In the genomic region with DNA sequence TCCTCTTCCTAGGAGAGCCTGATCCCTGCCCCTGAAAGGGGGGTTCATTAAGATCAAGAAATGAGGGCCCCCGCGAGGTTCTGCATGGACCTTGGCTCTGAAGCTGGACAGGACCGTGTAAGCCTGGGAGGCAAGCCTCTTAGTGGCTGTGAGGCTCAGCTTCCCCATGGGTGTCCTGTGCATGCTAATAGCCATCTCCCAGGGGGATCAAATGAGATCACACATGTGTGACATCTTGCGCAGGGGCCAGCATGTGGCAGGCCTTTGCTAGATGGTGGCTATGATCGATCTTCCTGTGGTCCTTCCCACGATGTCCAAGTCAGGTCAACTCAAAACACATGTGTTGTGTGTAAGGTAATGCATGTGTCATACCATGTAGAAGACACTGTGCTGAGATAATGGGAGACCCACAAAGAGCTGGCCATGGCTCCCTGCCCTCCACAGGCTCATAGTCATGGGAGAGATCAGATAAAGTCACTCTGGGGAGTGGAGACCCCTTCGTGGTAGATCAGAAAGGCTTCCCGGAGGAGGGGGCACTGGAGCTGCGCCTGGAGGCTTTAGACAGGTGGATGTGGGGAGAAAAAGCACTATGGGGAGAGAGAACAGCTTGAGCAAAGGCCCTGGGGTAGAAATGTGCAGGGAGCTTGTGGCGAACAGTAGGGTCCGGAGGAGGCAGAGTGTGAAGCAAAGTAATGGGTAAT, we compare ENCODE assay signal across 17 cellular contexts. TPM values are rescaled to one million over a fixed set of nuclear protein-coding genes. Genes with fewer than 3 reads are reported as not detected.
DNase-seq lines count a peak whose midpoint lies in the region; ATAC-seq and TF ChIP-seq lines count a peak whose summit lies in the region.
"Had no signal": no experiment of that assay in that cellular context is flagged by ENCODE, and none has a peak within 500 bp of the region (broad histone marks: within the 10 kb centered on the region; RNA-seq: fewer than 3 reads in every experiment).

No MANE protein-coding gene starts in this region.

- peaks cover 92% of the 10 kb centered on the region for H3K4me1 Mint-ChIP-seq in CD4-positive, alpha-beta T cell (ENCODE audit: low read depth)
- peaks cover 87% of the 10 kb centered on the region for H3K4me1 Mint-ChIP-seq in activated T-cell treated with anti-CD3 and anti-CD28 coated beads, Interleukin-2, amount 50 U/mL, for 72 hours (ENCODE audit: low read depth)
- H3K4me1 Mint-ChIP-seq in naive thymus-derived CD8-positive, alpha-beta T cell = peaks cover 51 to 86% (median 83%) of the 10 kb centered on the region in 4 donors

- peak overlapping the region; percentile 95 for H3K4me3 Mint-ChIP-seq in CD4-positive, alpha-beta T cell
- H3K4me3 Mint-ChIP-seq in activated T-cell treated with anti-CD3 and anti-CD28 coated beads, Interleukin-2, amount 50 U/mL, for 72 hours = peak overlapping the region; percentile 73 to 98
- H3K4me3 Mint-ChIP-seq in naive thymus-derived CD8-positive, alpha-beta T cell = peak overlapping the region; percentile 80 to 99 (median 98)

- POLR2A ChIA-PET in CD4-positive, alpha-beta T cell (lab: Charles Lee) = interaction anchor here (0.6 to 10.5 kb wide), 8 partner anchors 10 to 656 kb away, joined by 3 to 281 read pairs (median 24); no protein-coding TSS in a partner anchor
- POLR2A ChIA-PET in HEK293 (lab: Yijun Ruan, JAX) = no interaction called here
- POLR2A ChIA-PET in naive thymus-derived CD8-positive, alpha-beta T cell (lab: Charles Lee) = interaction anchor here (0.8 to 27.3 kb wide), 10 partner anchors 9 to 246 kb away, joined by 3 to 1090 read pairs (median 5); a partner anchor contains a TSS

- H3K27me3 ChIP-seq in CD4-positive, alpha-beta T cell (ENCODE audit: control insufficient read depth, insufficient read depth, low read length) = no peaks in the 10 kb centered on the region

- no peak overlapping the region for H3K4me3 ChIP-seq in HEK293 (ENCODE audit: low read depth, low read length)

- CTCF ChIA-PET in CD4-positive, alpha-beta T cell (lab: Charles Lee) = interaction anchor here (4.1 to 9.8 kb wide), 3 partner anchors 11 to 41 kb away, joined by 27 to 139 read pairs (median 89); no protein-coding TSS in a partner anchor
- CTCF ChIA-PET in HEK293 (lab: Yijun Ruan, JAX) = interaction anchor here (7.8 kb wide), 1 partner anchor 20 kb away, joined by 68 read pairs; no protein-coding TSS in a partner anchor

- no peaks in the 10 kb centered on the region for H3K9me3 ChIP-seq in CD4-positive, alpha-beta T cell (ENCODE audit: control insufficient read depth, low read length)
- H3K9me3 ChIP-seq in HEK293 (ENCODE audit: control insufficient read depth, insufficient read depth, low read depth, low read length) = no peaks in the 10 kb centered on the region

- H3K36me3 Mint-ChIP-seq in CD4-positive, alpha-beta T cell (ENCODE audit: low read depth) = peaks cover 87% of the 10 kb centered on the region
- peaks cover 33 to 60% of the 10 kb centered on the region in 2 donors for H3K36me3 Mint-ChIP-seq in activated T-cell treated with anti-CD3 and anti-CD28 coated beads, Interleukin-2, amount 50 U/mL, for 72 hours (ENCODE audit: insufficient read depth in 2 of 2)
- peaks cover 9 to 55% (median 32%) of the 10 kb centered on the region in 3 donors for H3K36me3 Mint-ChIP-seq in naive thymus-derived CD8-positive, alpha-beta T cell

- intact Hi-C loops in CD4-positive, alpha-beta T cell (cut with DNase I, micrococcal nuclease) = no loop called here

- H3K9me3 Mint-ChIP-seq in CD4-positive, alpha-beta T cell = no peaks in the 10 kb centered on the region
- no peaks in the 10 kb centered on the region for H3K9me3 Mint-ChIP-seq in activated T-cell treated with anti-CD3 and anti-CD28 coated beads, Interleukin-2, amount 50 U/mL, for 72 hours
- H3K9me3 Mint-ChIP-seq in naive thymus-derived CD8-positive, alpha-beta T cell = no peaks in the 10 kb centered on the region

- ATAC-seq in CD4-positive, alpha-beta T cell (ENCODE audit: poor library complexity) = no peak
- ATAC-seq in activated T-cell treated with anti-CD3 and anti-CD28 coated beads, Interleukin-2, amount 50 U/mL, for 72 hours (replicated peaks in 1 of 2) = no peak
- no peak for ATAC-seq in naive thymus-derived CD8-positive, alpha-beta T cell
- ATAC-seq in HG03025 (IDR thresholded peaks at IDR 0.05; ENCODE audit: low FRiP score, unreplicated experiment) (no peak), GM21619 (IDR thresholded peaks at IDR 0.05; ENCODE audit: unreplicated experiment) (no peak)
- ATAC-seq: right cardiac atrium had no signal

- H3K27ac ChIP-seq in CD4-positive, alpha-beta T cell (ENCODE audit: low read depth, low read length) = peak overlapping the region; percentile 96
- H3K27ac ChIP-seq in HEK293 (ENCODE audit: extremely low read depth, low read depth, low read length) = no peak overlapping the region

- DNase-seq in CD4-positive, alpha-beta T cell = no peak
- DNase-seq in activated T-cell treated with anti-CD3 and anti-CD28 coated beads, Interleukin-2, amount 50 U/mL, for 72 hours = no peak
- DNase-seq in naive thymus-derived CD8-positive, alpha-beta T cell = no peak
- DNase-seq in central memory CD4-positive, alpha-beta T cell = no peak
- DNase-seq in SKM-1 (lab: John Stamatoyannopoulos, UW; ENCODE audit: unreplicated experiment) = no peak
- DNase-seq: C1 segment of cervical spinal cord; effector CD8-positive, alpha-beta T cell; NCI-H1092 treated with DMSO at 0.1 percent for 48 hours had no signal

- peak overlapping the region; percentile 97 for H3K27ac Mint-ChIP-seq in CD4-positive, alpha-beta T cell
- H3K27ac Mint-ChIP-seq in activated T-cell treated with anti-CD3 and anti-CD28 coated beads, Interleukin-2, amount 50 U/mL, for 72 hours = peak overlapping the region; percentile 83
- H3K27ac Mint-ChIP-seq in naive thymus-derived CD8-positive, alpha-beta T cell = peak overlapping the region; percentile 86 to 100 (median 98)

- no peaks in the 10 kb centered on the region for H3K4me1 ChIP-seq in HEK293 (ENCODE audit: control insufficient read depth, insufficient read depth, low read length)

- no peaks in the 10 kb centered on the region for H3K27me3 Mint-ChIP-seq in CD4-positive, alpha-beta T cell
- H3K27me3 Mint-ChIP-seq in activated T-cell treated with anti-CD3 and anti-CD28 coated beads, Interleukin-2, amount 50 U/mL, for 72 hours (ENCODE audit: low read depth) = no peaks in the 10 kb centered on the region
- H3K27me3 Mint-ChIP-seq in naive thymus-derived CD8-positive, alpha-beta T cell = no peaks in the 10 kb centered on the region

- TF ChIP-seq CTCF in CD4-positive, alpha-beta T cell (IDR thresholded peaks at IDR 0.05) = no peak
- no peak for TF ChIP-seq CTCF in HEK293 (tag by site-specific recombination; IDR thresholded peaks at IDR 0.05)

- H3K36me3 ChIP-seq in HEK293 (ENCODE audit: control insufficient read depth in 2 of 2, insufficient read depth in 1 of 2, low read length in 2 of 2) = no peaks in the 10 kb centered on the region

TF ChIP-seq in HEK293, 187 proteins besides CTCF, POLR2A, EP300 and RAD21:
- TF ChIP-seq ZNF623 (tag by site-specific recombination; IDR thresholded peaks at IDR 0.05) (peak; percentile 98), GLIS1 (tag by site-specific recombination; IDR thresholded peaks at IDR 0.05) (peak; percentile 15; the same call in 1 of the 2 replicates), ZIC2 (tag by site-specific recombination; IDR thresholded peaks at IDR 0.05) (peak; percentile 52)
- TF ChIP-seq, protein P1, sequence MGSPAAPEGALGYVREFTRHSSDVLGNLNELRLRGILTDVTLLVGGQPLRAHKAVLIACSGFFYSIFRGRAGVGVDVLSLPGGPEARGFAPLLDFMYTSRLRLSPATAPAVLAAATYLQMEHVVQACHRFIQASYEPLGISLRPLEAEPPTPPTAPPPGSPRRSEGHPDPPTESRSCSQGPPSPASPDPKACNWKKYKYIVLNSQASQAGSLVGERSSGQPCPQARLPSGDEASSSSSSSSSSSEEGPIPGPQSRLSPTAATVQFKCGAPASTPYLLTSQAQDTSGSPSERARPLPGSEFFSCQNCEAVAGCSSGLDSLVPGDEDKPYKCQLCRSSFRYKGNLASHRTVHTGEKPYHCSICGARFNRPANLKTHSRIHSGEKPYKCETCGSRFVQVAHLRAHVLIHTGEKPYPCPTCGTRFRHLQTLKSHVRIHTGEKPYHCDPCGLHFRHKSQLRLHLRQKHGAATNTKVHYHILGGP (tag by site-specific recombination; IDR thresholded peaks at IDR 0.05) = no peak

RNA-seq across cellular contexts. Expression of a gene that starts 3.7 kb away (rescaled TPM):
- total RNA-seq in CD4-positive, alpha-beta T cell = 100 to 1,000 TPM; 174 to 180 TPM
- total RNA-seq in activated T-cell treated with anti-CD3 and anti-CD28 coated beads, Interleukin-2, amount 50 U/mL, for 72 hours = 100 to 1,000 TPM; 620 to 681 TPM
- 100 to 1,000 TPM; 295 to 297 TPM for total RNA-seq in naive thymus-derived CD8-positive, alpha-beta T cell
- 1,000 to 10,000 TPM in 2 of 3 donors, 100 to 1,000 TPM in 1; 740 to 1,115 (median 1,110) TPM for polyA plus RNA-seq in naive thymus-derived CD8-positive, alpha-beta T cell
- total RNA-seq: G401 had no signal

RNA-seq across cellular contexts. Expression of a gene that starts 28.1 kb away (rescaled TPM):
- total RNA-seq in CD4-positive, alpha-beta T cell = 1 to 10 TPM; 1.9 to 2.1 TPM
- total RNA-seq in activated T-cell treated with anti-CD3 and anti-CD28 coated beads, Interleukin-2, amount 50 U/mL, for 72 hours = 10 to 100 TPM in 1 of 2 donors, 1 to 10 TPM in 1; 10.0 to 14.6 TPM
- 10 to 100 TPM; 13.5 to 13.7 TPM for total RNA-seq in naive thymus-derived CD8-positive, alpha-beta T cell
- 1 to 10 TPM; 2.9 to 7.3 (median 4.2) TPM for polyA plus RNA-seq in naive thymus-derived CD8-positive, alpha-beta T cell
- total RNA-seq: G401, glomerular endothelial cell, HT1080, kidney epithelial cell, right cardiac atrium, subcutaneous adipose tissue had no signal
- polyA plus RNA-seq: right cardiac atrium had no signal

RNA-seq across cellular contexts. Expression of a gene that starts 41.9 kb away (rescaled TPM):
- total RNA-seq in CD4-positive, alpha-beta T cell = 100 to 1,000 TPM; 134 to 138 TPM
- total RNA-seq in activated T-cell treated with anti-CD3 and anti-CD28 coated beads, Interleukin-2, amount 50 U/mL, for 72 hours = 10 to 100 TPM; 71.9 to 87.5 TPM
- total RNA-seq in naive thymus-derived CD8-positive, alpha-beta T cell = 100 to 1,000 TPM; 177 to 193 TPM
- polyA plus RNA-seq in naive thymus-derived CD8-positive, alpha-beta T cell = 10 to 100 TPM; 48.9 to 60.8 (median 54.6) TPM
- total RNA-seq: G401, kidney epithelial cell had no signal

RNA-seq across cellular contexts. Expression of a gene that starts 52.3 kb away (rescaled TPM):
- total RNA-seq in CD4-positive, alpha-beta T cell = 10 to 100 TPM; 11.9 to 12.1 TPM
- total RNA-seq in activated T-cell treated with anti-CD3 and anti-CD28 coated beads, Interleukin-2, amount 50 U/mL, for 72 hours = 10 to 100 TPM; 22.7 to 30.0 TPM
- 10 to 100 TPM; 24.6 to 25.7 TPM for total RNA-seq in naive thymus-derived CD8-positive, alpha-beta T cell
- polyA plus RNA-seq in naive thymus-derived CD8-positive, alpha-beta T cell = 1 to 10 TPM in 2 of 3 donors, under 1 TPM in 1; 0.68 to 4.0 (median 1.7) TPM
